Comparison of ENCODE assay signal across 21 cellular contexts in genomic region chr9:129676287-129676686, GRCh38. TPM values are rescaled to one million over a fixed set of nuclear protein-coding genes. Genes with fewer than 3 reads are reported as not detected.
"Had no signal": no experiment of that assay in that cellular context is flagged by ENCODE, and none has a peak within 500 bp of the region (broad histone marks: within the 10 kb centered on the region; RNA-seq: fewer than 3 reads in every experiment).

No MANE protein-coding gene starts in this region.

- H3K27me3 ChIP-seq: adrenal gland had no signal

- H3K4me3 ChIP-seq: adrenal gland, left lung, transverse colon had no signal

- H3K4me1 ChIP-seq: adrenal gland, left lung, transverse colon had no signal

- H3K36me3 ChIP-seq: adrenal gland, left lung, neutrophil, transverse colon had no signal

- H3K27ac ChIP-seq: adrenal gland, left lung, neutrophil, transverse colon, VCaP had no signal

- H3K9me3 ChIP-seq: adrenal gland, left lung, neutrophil, transverse colon had no signal

- ATAC-seq: left lung; naive thymus-derived CD4-positive, alpha-beta T cell; stimulated activated naive B cell treated with anti-CD40 and anti-IgM and Interleukin-4, amounts not matched to agents 10 μg/mL and 1 μg/mL and 100 μg/mL, for 72 hours had no signal

- FAIRE-seq: colon, endometrium, kidney had no signal

- DNase-seq: activated CD4-positive, alpha-beta T cell treated with anti-CD3 and anti-CD28 coated beads, Interleukin-2, amount 50 U/mL, for 48 hours; activated naive CD4-positive, alpha-beta T cell treated with anti-CD3 and anti-CD28 coated beads for 36 hours; adrenal gland; hippocampal formation; kidney; mammary epithelial cell; naive thymus-derived CD4-positive, alpha-beta T cell; posterior cingulate gyrus; stimulated activated CD4-positive, alpha-beta T cell treated with anti-CD3 and anti-CD28 coated beads, Interleukin-15, amount 100 ng/mL, for 24 hours; stimulated activated CD4-positive, alpha-beta T cell treated with anti-CD3 and anti-CD28 coated beads, Interleukin-4, amount 100 ng/mL, for 1 hour; stimulated activated naive B cell treated with anti-CD40 and anti-IgM and Interleukin-4, amounts not matched to agents 10 μg/mL and 1 μg/mL and 100 μg/mL, for 72 hours; T-helper 1 cell; transverse colon had no signal

RNA-seq across cellular contexts. Expression of gene PRRX2, which starts 10.8 kb away (rescaled TPM):
- total RNA-seq: mononuclear cell had no signal
- polyA plus RNA-seq: mammary epithelial cell; naive thymus-derived CD4-positive, alpha-beta T cell had no signal

RNA-seq across cellular contexts. Expression of gene C9orf50, which starts 55.4 kb away (rescaled TPM):
- total RNA-seq: activated naive CD4-positive, alpha-beta T cell treated with anti-CD3 and anti-CD28 coated beads for 36 hours; activated T-helper 2 cell treated with anti-CD3 and anti-CD28 coated beads, Interferon-gamma antibody, Interleukin-2, Interleukin-4, amounts not matched to agents 10 μg/mL and 5 μg/mL and 100 μg/mL, durations not matched to agents 14 hours and 24 hours and 36 hours; left lung; mammary epithelial cell; mononuclear cell; naive thymus-derived CD4-positive, alpha-beta T cell; subcutaneous adipose tissue; transverse colon had no signal
- polyA plus RNA-seq: mammary epithelial cell; naive thymus-derived CD4-positive, alpha-beta T cell had no signal
